ENCODE assay signal across 8 cellular contexts in genomic region chr19:50383852-50384684, GRCh38. TPM values are rescaled to one million over a fixed set of nuclear protein-coding genes. Genes with fewer than 3 reads are reported as not detected.
DNase-seq lines count a peak whose midpoint lies in the region; ATAC-seq and TF ChIP-seq lines count a peak whose summit lies in the region.

POLD1 (plus strand) TSS chr19:50384347; CDS start chr19:50398852, 14,505 bp downstream.

- peaks cover 51% of the 10 kb centered on the region for H3K36me3 Mint-ChIP-seq in Calu3 (ENCODE audit: insufficient read depth, unreplicated experiment)
- peaks cover 45% of the 10 kb centered on the region for H3K36me3 Mint-ChIP-seq in endothelial cell (ENCODE audit: low read depth, unreplicated experiment)

- TF ChIP-seq CTCF in Calu3 (IDR thresholded peaks at IDR 0.05; ENCODE audit: unreplicated experiment) (no peak), OCI-LY3 (IDR thresholded peaks at IDR 0.05; ENCODE audit: low read depth, low read length) (no peak), endothelial cell (IDR thresholded peaks at IDR 0.05; ENCODE audit: unreplicated experiment) (no peak)

- no peaks in the 10 kb centered on the region for H3K27me3 ChIP-seq in OCI-LY3 (ENCODE audit: low read depth, low read length)

- H3K4me3 Mint-ChIP-seq in Calu3 (ENCODE audit: low read depth, unreplicated experiment) (peak within 1 kb of the TSS; percentile 97), endothelial cell (ENCODE audit: unreplicated experiment) (peak within 1 kb of the TSS; percentile 94)

- peaks cover 22% of the 10 kb centered on the region for H4K20me1 ChIP-seq in OCI-LY3 (ENCODE audit: insufficient read depth, low read length)

- H3K27ac ChIP-seq in OCI-LY3 (ENCODE audit: low read length): peak within 1 kb of the TSS; percentile 71

- CTCF ChIA-PET in Calu3 (lab: Charles Lee): interaction anchor here (0.6 to 1.7 kb wide), 5 partner anchors 15 to 1295 kb away, joined by 4 to 8 read pairs (median 4); partner anchors contain the start of gene JOSD2

- BruUV-seq in Calu3 (replicated peaks; lab: Mats Ljungman, UMichigan): no TSS peak

- peak within 1 kb of the TSS; percentile 97 for H3K4me3 ChIP-seq in OCI-LY3 (ENCODE audit: low read length)

- ATAC-seq in GM21515 (IDR thresholded peaks at IDR 0.05; ENCODE audit: unreplicated experiment): peak; percentile 67

- H3K4me1 Mint-ChIP-seq in Calu3 (ENCODE audit: low read depth, unreplicated experiment) (peaks cover 27% of the 10 kb centered on the region), endothelial cell (ENCODE audit: unreplicated experiment) (peaks cover 16% of the 10 kb centered on the region)

- H3K4me2 ChIP-seq in OCI-LY3 (ENCODE audit: low read length): peak within 1 kb of the TSS; percentile 94

- H3K4me1 ChIP-seq in OCI-LY3 (ENCODE audit: low read length): peaks cover 15% of the 10 kb centered on the region

- no peaks in the 10 kb centered on the region for H3K27me3 Mint-ChIP-seq in Calu3 (ENCODE audit: unreplicated experiment)
- H3K27me3 Mint-ChIP-seq in endothelial cell (ENCODE audit: unreplicated experiment): peaks cover 23% of the 10 kb centered on the region

- no peaks in the 10 kb centered on the region for H3K9me3 Mint-ChIP-seq in Calu3 (ENCODE audit: low read depth, unreplicated experiment)
- no peaks in the 10 kb centered on the region for H3K9me3 Mint-ChIP-seq in endothelial cell (ENCODE audit: unreplicated experiment)

- peak within 1 kb of the TSS; percentile 91 for H3K27ac Mint-ChIP-seq in Calu3 (ENCODE audit: unreplicated experiment)
- peak within 1 kb of the TSS; percentile 79 for H3K27ac Mint-ChIP-seq in endothelial cell (ENCODE audit: unreplicated experiment)

- peak; percentile 99 for DNase-seq in Calu3
- DNase-seq in HuH-7 (ENCODE audit: low spot score): peak; percentile 97
- peak; percentile 99 for DNase-seq in activated CD8-positive, alpha-beta memory T cell treated with anti-CD3 and anti-CD28 coated beads, Interleukin-2, amount 50 U/mL, for 48 hours
- DNase-seq in endothelial cell (ENCODE audit: low spot score): peak; percentile 98
- peak; percentile 92 for DNase-seq in midbrain (lab: John Stamatoyannopoulos, UW)
- peak; percentile 98 to 99 for DNase-seq in stimulated activated CD8-positive, alpha-beta memory T cell treated with anti-CD3 and anti-CD28 coated beads, Interleukin-2, amount 100 ng/mL, for 1 hour (ENCODE audit: low read depth in 2 of 2)

- H3K9me3 ChIP-seq in OCI-LY3 (ENCODE audit: insufficient read depth, low read length): no peaks in the 10 kb centered on the region

- peaks cover 40% of the 10 kb centered on the region for H3K36me3 ChIP-seq in OCI-LY3 (replicated peaks; ENCODE audit: low read depth, low read length)

- intact Hi-C loops in Calu3 (cut with micrococcal nuclease; ENCODE audit: unreplicated experiment): no loop called here

- 0 out of 2 replicates have a peak within 1 kb of the TSS, but pooled peaks have one; percentile 12 for H2AFZ ChIP-seq in OCI-LY3 (ENCODE audit: low read depth, low read length)

- H3K9ac ChIP-seq in OCI-LY3 (ENCODE audit: low read length): peak within 1 kb of the TSS; percentile 97

- H3K79me2 ChIP-seq in OCI-LY3 (ENCODE audit: low read length): peaks cover 49% of the 10 kb centered on the region

RNA-seq across cellular contexts. Expression of gene POLD1, which starts in this region (rescaled TPM):
- total RNA-seq in Calu3 (2022): 67.1 and 81.9 TPM in 2 replicates
- 54.4 TPM for total RNA-seq in endothelial cell (ENCODE audit: unreplicated experiment)

Comparison
In these comparisons a context has a peak if more than half of its experiments do, and no peak if none do; other contexts are left out.
1. Peak in every context shown above with its lines: DNase-seq, ATAC-seq, H3K4me3 ChIP-seq and H3K27ac ChIP-seq.